In genomic region chr3:65572175-65572777, GRCh38 we compare ENCODE assay signal across 26 cellular contexts.
"Had no signal": no experiment of that assay in that cellular context is flagged by ENCODE, and none has a peak within 500 bp of the region (broad histone marks: within the 10 kb centered on the region; RNA-seq: fewer than 3 reads in every experiment).

No MANE protein-coding gene starts in this region.

- H3K4me3 ChIP-seq: lower lobe of right lung, pancreas, prostate gland, sigmoid colon, spleen, tibial nerve, uterus had no signal

- H3K9me3 ChIP-seq: lower lobe of right lung, pancreas, prostate gland, sigmoid colon, uterus had no signal

- H3K4me1 ChIP-seq: lower lobe of right lung, pancreas, prostate gland, uterus had no signal

- ATAC-seq: left ventricle myocardium superior; lower lobe of right lung; naive thymus-derived CD8-positive, alpha-beta T cell; pancreas; right cardiac atrium; stimulated activated memory B cell treated with anti-CD40 and anti-IgM and Interleukin-4, amounts not matched to agents 10 μg/mL and 1 μg/mL and 100 μg/mL, for 72 hours; stimulated activated naive CD8-positive, alpha-beta T cell treated with anti-CD3 and anti-CD28 coated beads, Interleukin-15, amount 100 ng/mL, for 72 hours had no signal

- H3K27me3 ChIP-seq: pancreas, sigmoid colon, spleen, tibial nerve, uterus had no signal

- H3K36me3 ChIP-seq: lower lobe of right lung, pancreas, prostate gland, sigmoid colon, spleen, tibial nerve, uterus had no signal

- H3K27ac ChIP-seq: lower lobe of right lung, pancreas, prostate gland, sigmoid colon, spleen, tibial nerve, uterus had no signal

- FAIRE-seq: islet of Langerhans had no signal

- DNase-seq: hypothalamus; immature natural killer cell; kidney; left ventricle myocardium superior; lower lobe of right lung; mammary epithelial cell; mesenchymal stem cell; naive thymus-derived CD8-positive, alpha-beta T cell; nucleus accumbens; pancreas; posterior cingulate gyrus; retina; right cardiac atrium; sigmoid colon; small intestine; spleen; stimulated activated CD4-positive, alpha-beta T cell treated with anti-CD3 and anti-CD28 coated beads, Interleukin-4, amount 100 ng/mL, for 24 hours; stimulated activated CD8-positive, alpha-beta memory T cell treated with anti-CD3 and anti-CD28 coated beads, Interleukin-4, amount 100 ng/mL, for 48 hours; stimulated activated naive CD4-positive, alpha-beta T cell treated with Interleukin-2 at 50 U/mL for 16 hours; stimulated activated naive CD8-positive, alpha-beta T cell treated with anti-CD3 and anti-CD28 coated beads, Interleukin-15, amount 100 ng/mL, for 72 hours; substantia nigra; uterus had no signal
